1 cellular context compared by ENCODE assay signal in genomic region chr6:24661759-24662158, GRCh38.
TF ChIP-seq lines count a peak whose summit lies in the region.
"Not testable (repeated sequence)": the region's sequence is repeated elsewhere in the genome, so short reads cannot be mapped to it uniquely, and the experiment has no call there.

No MANE protein-coding gene starts in this region.

TF ChIP-seq in HepG2, 621 proteins besides CTCF, POLR2A, EP300 and RAD21:
- not testable (repeated sequence) for TF ChIP-seq SOX6, FOXA1, SOX13 (IDR thresholded peaks at IDR 0.05)
- TF ChIP-seq SOX6 (CRISPR knock-in tag; IDR thresholded peaks at IDR 0.05), result 0 out of 2 replicates have a peak, but pooled peaks have one; percentile 32
- 0 out of 2 replicates have a peak, but pooled peaks have one; percentile 31 for TF ChIP-seq ZBTB38 (CRISPR knock-in tag; IDR thresholded peaks at IDR 0.05)
- TF ChIP-seq PITX1 (CRISPR knock-in tag; IDR thresholded peaks at IDR 0.05), result peak; percentile 88
- TF ChIP-seq SOX5 (CRISPR knock-in tag; IDR thresholded peaks at IDR 0.05; ENCODE audit: borderline replicate concordance), result peak; percentile 40; the same call in 1 of the 2 replicates
- TF ChIP-seq FOXA1 (CRISPR knock-in tag; IDR thresholded peaks at IDR 0.05), result peak; percentile 50
- TF ChIP-seq MAX (IDR thresholded peaks at IDR 0.05), result peak; percentile 26; the same call in 1 of the 2 replicates
- peak; percentile 34; the same call in 1 of the 2 replicates for TF ChIP-seq SAP130 (CRISPR knock-in tag; IDR thresholded peaks at IDR 0.05; ENCODE audit: low read depth)
- TF ChIP-seq ZNF292 (CRISPR knock-in tag; IDR thresholded peaks at IDR 0.05; ENCODE audit: borderline replicate concordance, low read depth), result peak; percentile 34; the same call in 1 of the 2 replicates
- peak; percentile 39; the same call in 1 of the 2 replicates for TF ChIP-seq ARID5B (CRISPR knock-in tag; IDR thresholded peaks at IDR 0.05)
- TF ChIP-seq SOX13 (CRISPR knock-in tag; conservative IDR thresholded peaks at IDR 0.05 in 1 of 2, IDR thresholded peaks at IDR 0.05 in 1 of 2), result peak in 1 of 2 experiments; percentile 48; a peak in 2 of 4 replicates
- TF ChIP-seq SIX1 (CRISPR knock-in tag; IDR thresholded peaks at IDR 0.05; ENCODE audit: borderline replicate concordance), result 0 out of 2 replicates have a peak, but pooled peaks have one; percentile 42
- TF ChIP-seq ZSCAN29 (CRISPR knock-in tag; conservative IDR thresholded peaks at IDR 0.05), result 0 out of 2 replicates have a peak, but pooled peaks have one; percentile 51
- TF ChIP-seq FOXA3 (CRISPR knock-in tag; IDR thresholded peaks at IDR 0.05), result peak; percentile 44; the same call in 1 of the 2 replicates
